ENCODE assay signal across 1 cellular context in genomic region chr16:88920618-88921602, GRCh38.
TF ChIP-seq lines count a peak whose summit lies in the region.

No MANE protein-coding gene starts in this region.

TF ChIP-seq in HEK293, 187 proteins besides CTCF, POLR2A, EP300 and RAD21 (continued from another document):
- TF ChIP-seq ZNF692 (tag by site-specific recombination; IDR thresholded peaks at IDR 0.05) (0 out of 2 replicates have a peak, but pooled peaks have one; percentile 24), GFI1B (tag by site-specific recombination; IDR thresholded peaks at IDR 0.05) (no peak)
